In the genomic region with DNA sequence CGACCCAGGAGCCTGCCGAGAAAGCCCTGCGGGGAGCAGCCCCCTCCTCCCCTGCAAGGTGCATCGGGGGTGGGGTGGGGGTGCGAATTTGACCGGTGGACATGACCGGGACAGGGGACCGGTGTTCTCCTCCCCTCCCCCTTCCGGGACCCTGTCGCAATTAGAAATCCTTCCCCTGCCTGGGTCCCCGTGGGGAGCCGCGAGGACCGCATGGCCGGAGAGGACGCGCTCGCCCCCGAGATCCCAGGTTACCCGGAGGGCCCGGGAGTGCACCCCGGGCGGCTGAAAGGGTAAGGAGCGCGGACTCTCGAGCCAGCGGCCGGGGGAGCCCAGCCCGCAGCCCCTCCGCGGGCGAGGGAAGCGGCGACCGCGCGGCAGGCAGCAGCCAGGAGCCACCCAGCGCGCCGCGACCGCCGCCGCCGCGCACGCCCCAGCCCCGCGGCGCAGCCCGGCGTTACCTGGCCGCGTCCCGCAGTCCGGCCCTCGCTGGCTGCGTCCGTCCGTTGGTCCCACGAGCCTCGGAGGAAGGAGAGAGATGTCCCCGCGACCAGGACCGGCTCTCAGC, we compare ENCODE assay signal across 1 cellular context.
TF ChIP-seq lines count a peak whose summit lies in the region.

No MANE protein-coding gene starts in this region.

TF ChIP-seq in HepG2, 621 proteins besides CTCF, POLR2A, EP300 and RAD21:
- TF ChIP-seq, protein P1, sequence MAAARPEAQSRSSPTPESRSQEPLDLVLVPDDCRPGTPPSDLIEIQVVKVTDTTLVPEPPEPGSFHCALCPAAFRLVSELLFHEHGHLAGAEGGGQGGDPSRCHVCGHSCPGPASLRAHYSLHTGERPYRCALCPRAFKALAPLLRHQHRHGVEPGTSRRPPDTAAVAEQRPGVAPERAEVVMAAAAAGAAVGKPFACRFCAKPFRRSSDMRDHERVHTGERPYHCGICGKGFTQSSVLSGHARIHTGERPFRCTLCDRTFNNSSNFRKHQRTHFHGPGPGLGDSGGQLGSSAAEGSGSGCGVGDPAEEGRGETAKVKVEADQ (CRISPR knock-in tag; IDR thresholded peaks at IDR 0.05; ENCODE audit: borderline replicate concordance), result no peak
- TF ChIP-seq, protein P2, sequence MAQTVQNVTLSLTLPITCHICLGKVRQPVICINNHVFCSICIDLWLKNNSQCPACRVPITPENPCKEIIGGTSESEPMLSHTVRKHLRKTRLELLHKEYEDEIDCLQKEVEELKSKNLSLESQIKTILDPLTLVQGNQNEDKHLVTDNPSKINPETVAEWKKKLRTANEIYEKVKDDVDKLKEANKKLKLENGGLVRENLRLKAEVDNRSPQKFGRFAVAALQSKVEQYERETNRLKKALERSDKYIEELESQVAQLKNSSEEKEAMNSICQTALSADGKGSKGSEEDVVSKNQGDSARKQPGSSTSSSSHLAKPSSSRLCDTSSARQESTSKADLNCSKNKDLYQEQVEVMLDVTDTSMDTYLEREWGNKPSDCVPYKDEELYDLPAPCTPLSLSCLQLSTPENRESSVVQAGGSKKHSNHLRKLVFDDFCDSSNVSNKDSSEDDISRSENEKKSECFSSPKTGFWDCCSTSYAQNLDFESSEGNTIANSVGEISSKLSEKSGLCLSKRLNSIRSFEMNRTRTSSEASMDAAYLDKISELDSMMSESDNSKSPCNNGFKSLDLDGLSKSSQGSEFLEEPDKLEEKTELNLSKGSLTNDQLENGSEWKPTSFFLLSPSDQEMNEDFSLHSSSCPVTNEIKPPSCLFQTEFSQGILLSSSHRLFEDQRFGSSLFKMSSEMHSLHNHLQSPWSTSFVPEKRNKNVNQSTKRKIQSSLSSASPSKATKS (CRISPR knock-in tag; IDR thresholded peaks at IDR 0.05), result no peak
- TF ChIP-seq, protein P3, sequence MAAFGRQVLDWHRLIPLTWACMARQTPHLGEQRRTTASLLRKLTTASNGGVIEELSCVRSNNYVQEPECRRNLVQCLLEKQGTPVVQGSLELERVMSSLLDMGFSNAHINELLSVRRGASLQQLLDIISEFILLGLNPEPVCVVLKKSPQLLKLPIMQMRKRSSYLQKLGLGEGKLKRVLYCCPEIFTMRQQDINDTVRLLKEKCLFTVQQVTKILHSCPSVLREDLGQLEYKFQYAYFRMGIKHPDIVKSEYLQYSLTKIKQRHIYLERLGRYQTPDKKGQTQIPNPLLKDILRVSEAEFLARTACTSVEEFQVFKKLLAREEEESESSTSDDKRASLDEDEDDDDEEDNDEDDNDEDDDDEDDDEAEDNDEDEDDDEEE (CRISPR knock-in tag; IDR thresholded peaks at IDR 0.05), result no peak
- TF ChIP-seq KLF15 (CRISPR knock-in tag; IDR thresholded peaks at IDR 0.05; ENCODE audit: borderline replicate concordance), result no peak
